Comparison of ENCODE assay signal across 16 cellular contexts in genomic region chr13:104382941-104383340, GRCh38.
"Had no signal": no experiment of that assay in that cellular context is flagged by ENCODE, and none has a peak within 500 bp of the region (broad histone marks: within the 10 kb centered on the region; RNA-seq: fewer than 3 reads in every experiment).

No MANE protein-coding gene starts in this region.

- ATAC-seq: activated T-cell treated with anti-CD3 and anti-CD28 coated beads, Interleukin-2, amount 50 U/mL, for 72 hours; heart left ventricle; natural killer cell; T-helper 17 cell; upper lobe of right lung had no signal

- H3K27me3 ChIP-seq: cardiac muscle cell, esophagus squamous epithelium, heart left ventricle, sigmoid colon, upper lobe of right lung had no signal

- H3K4me3 ChIP-seq: cardiac muscle cell, esophagus squamous epithelium, heart left ventricle, sigmoid colon, upper lobe of right lung had no signal

- H3K36me3 ChIP-seq: cardiac muscle cell, esophagus squamous epithelium, heart left ventricle, sigmoid colon, upper lobe of right lung had no signal

- H3K9me3 ChIP-seq: esophagus squamous epithelium, heart left ventricle, sigmoid colon, upper lobe of right lung had no signal

- FAIRE-seq: frontal cortex had no signal

- H3K27ac ChIP-seq: cardiac muscle cell, esophagus squamous epithelium, heart left ventricle, parathyroid adenoma, sigmoid colon, upper lobe of right lung, VCaP had no signal

- H3K4me1 ChIP-seq: esophagus squamous epithelium, heart left ventricle, parathyroid adenoma, sigmoid colon, upper lobe of right lung had no signal

- DNase-seq: activated CD4-positive, CD25-positive, alpha-beta regulatory T cell treated with anti-CD3 and anti-CD28 coated beads, Interleukin-2, amount 50 U/mL, for 72 hours; activated naive CD8-positive, alpha-beta T cell treated with anti-CD3 and anti-CD28 coated beads for 36 hours; activated T-cell treated with anti-CD3 and anti-CD28 coated beads, Interleukin-2, amount 50 U/mL, for 72 hours; amygdala; effector CD8-positive, alpha-beta T cell; esophagus squamous epithelium; heart left ventricle; natural killer cell; sigmoid colon; stimulated activated naive CD4-positive, alpha-beta T cell; T-helper 17 cell; upper lobe of right lung had no signal
